In genomic region chr7:87038993-87039716, GRCh38 we compare ENCODE assay signal across 8 cellular contexts. TPM values are rescaled to one million over a fixed set of nuclear protein-coding genes. Genes with fewer than 3 reads are reported as not detected.
DNase-seq lines count a peak whose midpoint lies in the region; ATAC-seq and TF ChIP-seq lines count a peak whose summit lies in the region.
"Had no signal": no experiment of that assay in that cellular context is flagged by ENCODE, and none has a peak within 500 bp of the region (broad histone marks: within the 10 kb centered on the region; RNA-seq: fewer than 3 reads in every experiment).

No MANE protein-coding gene starts in this region.

- H3K9me3 Mint-ChIP-seq in GM23338 (peaks cover 8% of the 10 kb centered on the region), progenitor cell of endocrine pancreas (ENCODE audit: low read depth) (peaks cover 7% of the 10 kb centered on the region)

- peaks cover 12% of the 10 kb centered on the region for H3K4me1 Mint-ChIP-seq in GM23338
- peaks cover 20% of the 10 kb centered on the region for H3K4me1 Mint-ChIP-seq in progenitor cell of endocrine pancreas (ENCODE audit: low read depth)

- TF ChIP-seq CTCF in GM23338 (conservative IDR thresholded peaks at IDR 0.05; ENCODE audit: low read depth in 2 of 2) (no peak), esophagus muscularis mucosa (IDR thresholded peaks at IDR 0.05) (no peak), progenitor cell of endocrine pancreas (IDR thresholded peaks at IDR 0.05; ENCODE audit: unreplicated experiment) (no peak)

- DNase-seq in GM23338 (ENCODE audit: low spot score), result no peak
- no peak for DNase-seq in NT2/D1 (ENCODE audit: low read depth, low spot score)
- no peak for DNase-seq in esophagus muscularis mucosa (ENCODE audit: extremely low spot score)
- no peak for DNase-seq in progenitor cell of endocrine pancreas (ENCODE audit: low spot score, unreplicated experiment)
- no peak for DNase-seq in posterior cingulate gyrus
- no peak for DNase-seq in stimulated activated CD8-positive, alpha-beta memory T cell treated with anti-CD3 and anti-CD28 coated beads, Interleukin-4, amount 100 ng/mL, for 48 hours

- H3K27me3 Mint-ChIP-seq in GM23338 (ENCODE audit: insufficient read depth, low read depth, poor library complexity) (no peaks in the 10 kb centered on the region), progenitor cell of endocrine pancreas (no peaks in the 10 kb centered on the region)

- H3F3A ChIP-seq in GM23338 (replicated peaks; ENCODE audit: low read depth), result no peaks in the 10 kb centered on the region

- H3K4me3 ChIP-seq in GM23338 (peak overlapping the region; percentile 66), NT2/D1 (ENCODE audit: insufficient read length, low read depth) (peak overlapping the region; percentile 44), esophagus muscularis mucosa (peak overlapping the region; percentile 24 to 47 (median 33))

- H4K20me1 ChIP-seq in GM23338 (replicated peaks; ENCODE audit: insufficient read depth), result peaks cover 7% of the 10 kb centered on the region; the same call in 1 of the 2 replicates

- ATAC-seq in GM23338 (no peak), GM21529 (IDR thresholded peaks at IDR 0.05; ENCODE audit: unreplicated experiment) (no peak)

- peaks cover 17% of the 10 kb centered on the region; the same call in 1 of the 2 replicates for H3K4me1 ChIP-seq in GM23338 (ENCODE audit: insufficient read depth)
- H3K4me1 ChIP-seq in NT2/D1 (ENCODE audit: insufficient read depth, insufficient read length), result no peaks in the 10 kb centered on the region
- H3K4me1 ChIP-seq in esophagus muscularis mucosa, result no peaks in the 10 kb centered on the region

- peak overlapping the region; percentile 82 for H3K4me2 ChIP-seq in GM23338

- peaks cover 14% of the 10 kb centered on the region; the same call in 2 of the 3 replicates for H3K36me3 Mint-ChIP-seq in GM23338 (ENCODE audit: low read depth)
- H3K36me3 Mint-ChIP-seq in progenitor cell of endocrine pancreas (ENCODE audit: insufficient read depth), result peaks cover 9% of the 10 kb centered on the region

- H3K4me3 Mint-ChIP-seq in GM23338, result peak overlapping the region; percentile 79
- H3K4me3 Mint-ChIP-seq in progenitor cell of endocrine pancreas (ENCODE audit: low read depth), result peak overlapping the region; percentile 83

- no peak for TF ChIP-seq POLR2A in esophagus muscularis mucosa (IDR thresholded peaks at IDR 0.05; ENCODE audit: low read depth)

- peaks cover 53% of the 10 kb centered on the region for H3K79me2 ChIP-seq in GM23338 (replicated peaks; ENCODE audit: insufficient read depth)

- no peaks in the 10 kb centered on the region for H3K9me2 ChIP-seq in GM23338 (ENCODE audit: insufficient read depth)

- H3K9me3 ChIP-seq in NT2/D1 (ENCODE audit: insufficient read depth, low read length), result no peaks in the 10 kb centered on the region
- H3K9me3 ChIP-seq in esophagus muscularis mucosa, result no peaks in the 10 kb centered on the region
- H3K9me3 ChIP-seq: neutrophil had no signal

- H3K27me3 ChIP-seq in GM23338 (ENCODE audit: insufficient read depth), result no peaks in the 10 kb centered on the region
- no peaks in the 10 kb centered on the region for H3K27me3 ChIP-seq in NT2/D1 (ENCODE audit: insufficient read depth, insufficient read length)
- no peaks in the 10 kb centered on the region for H3K27me3 ChIP-seq in esophagus muscularis mucosa
- H3K27me3 ChIP-seq: neutrophil had no signal

- WGBS in esophagus muscularis mucosa, result 76% methylated on average over 5 of the region's 5 CpGs

- intact Hi-C loops in esophagus muscularis mucosa (cut with DNase I) (no loop called here), posterior cingulate gyrus (cut with DNase I) (no loop called here)

- H3K27ac Mint-ChIP-seq in GM23338 (peak overlapping the region; percentile 99), progenitor cell of endocrine pancreas (peak overlapping the region; percentile 100)

- H3K9ac ChIP-seq in NT2/D1 (ENCODE audit: insufficient read length, low read depth), result peak overlapping the region; percentile 26

- no peak overlapping the region for H2AFZ ChIP-seq in GM23338

- peak overlapping the region; percentile 89 for H3K27ac ChIP-seq in GM23338 (ENCODE audit: low read depth)
- no peak overlapping the region for H3K27ac ChIP-seq in esophagus muscularis mucosa (replicated peaks in 1 of 4)
- H3K27ac ChIP-seq: neutrophil had no signal

- TF ChIP-seq EP300 in esophagus muscularis mucosa (IDR thresholded peaks at IDR 0.05), result no peak

- H3K36me3 ChIP-seq in GM23338 (ENCODE audit: insufficient read depth), result no peaks in the 10 kb centered on the region
- H3K36me3 ChIP-seq in NT2/D1 (ENCODE audit: insufficient read depth, insufficient read length, low read length), result no peaks in the 10 kb centered on the region
- H3K36me3 ChIP-seq in esophagus muscularis mucosa, result no peaks in the 10 kb centered on the region
- H3K36me3 ChIP-seq: neutrophil had no signal

TF ChIP-seq in GM23338, 12 proteins besides CTCF, POLR2A, EP300 and RAD21 (continues in another document):
- TF ChIP-seq CREB1 (CRISPR knock-in tag; IDR thresholded peaks at IDR 0.05; ENCODE audit: low read depth) (no peak), JUNB (IDR thresholded peaks at IDR 0.05; ENCODE audit: unreplicated experiment) (no peak), EZH2 (IDR thresholded peaks at IDR 0.05; ENCODE audit: low read depth, unreplicated experiment) (no peak), ZNF114 (CRISPR knock-in tag; IDR thresholded peaks at IDR 0.05) (no peak), ZNF331 (CRISPR knock-in tag; IDR thresholded peaks at IDR 0.05; ENCODE audit: low read depth) (no peak), EZH2phosphoT487 (IDR thresholded peaks at IDR 0.05; ENCODE audit: unreplicated experiment) (no peak), ZNF462 (CRISPR knock-in tag; IDR thresholded peaks at IDR 0.05) (no peak)

RNA-seq across cellular contexts. Expression of gene ELAPOR2, which starts 20.3 kb away (rescaled TPM):
- total RNA-seq in GM23338 (2014; rRNA removed; shearing (Covaris generic)), result 27.1 and 42.9 TPM in 2 replicates
- 9.5 and 12.0 TPM in 2 replicates for polyA plus RNA-seq in GM23338 (2016; fragmentation: Nextera tagmentation; extraction: Ambion mirVana)
- total RNA-seq in esophagus muscularis mucosa (10 to 100 TPM; 17.7 to 20.7 (median 19.8) TPM), progenitor cell of endocrine pancreas (59.4 and 62.8 TPM in 2 replicates)
